In the genomic region with DNA sequence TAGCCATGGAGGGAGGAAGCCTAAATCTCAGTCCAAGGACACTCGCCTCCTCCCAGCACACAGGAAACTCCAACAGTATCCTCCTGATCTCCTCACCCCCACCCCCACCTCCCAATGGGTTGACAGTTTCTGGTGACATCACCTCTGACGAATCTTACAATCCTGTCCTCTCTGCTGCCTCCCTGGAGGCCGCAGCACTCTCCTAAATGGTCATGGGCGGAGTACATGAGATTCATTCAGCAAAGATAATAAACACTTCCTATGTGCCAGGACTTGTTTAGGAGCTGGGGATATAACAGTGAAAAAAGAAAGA, we compare ENCODE assay signal across 6 cellular contexts. TPM values are rescaled to one million over a fixed set of nuclear protein-coding genes. Genes with fewer than 3 reads are reported as not detected.
DNase-seq lines count a peak whose midpoint lies in the region; ATAC-seq, FAIRE-seq and TF ChIP-seq lines count a peak whose summit lies in the region.
"Not testable (repeated sequence)": the region's sequence is repeated elsewhere in the genome, so short reads cannot be mapped to it uniquely, and the experiment has no call there.

No MANE protein-coding gene starts in this region.

- H3K27ac ChIP-seq in HEK293 (ENCODE audit: extremely low read depth, low read depth, low read length); foreskin keratinocyte; HepG2 (ENCODE audit: extremely low read length, insufficient read depth, low read length): not testable (repeated sequence)

- not testable (repeated sequence) for BruUV-seq in MCF 10A (replicated peaks; lab: Mats Ljungman, UMichigan); HepG2 (replicated peaks; lab: Mats Ljungman, UMichigan)

- peak; percentile 48 for FAIRE-seq in HepG2 (lab: Jason Lieb, UNC)

- not testable (repeated sequence) for TF ChIP-seq RAD21 in HepG2 (CRISPR knock-in tag; IDR thresholded peaks at IDR 0.05)

- CTCF ChIA-PET in HEK293 (lab: Yijun Ruan, JAX); MCF 10A (lab: Yijun Ruan, JAX); HepG2 (lab: Yijun Ruan, JAX; ENCODE audit: low intra/inter-chr PET ratio, low total read pairs): not testable (repeated sequence)

- H3K4me1 Mint-ChIP-seq in MCF 10A (ENCODE audit: insufficient read depth, unreplicated experiment) = peaks cover 15% of the 10 kb centered on the region

- H3K27me3 ChIP-seq in foreskin keratinocyte; HepG2 (ENCODE audit: control insufficient read depth in 1 of 2, insufficient read depth in 2 of 2, low read length in 2 of 2): not testable (repeated sequence)

- H3K36me3 Mint-ChIP-seq in MCF 10A (ENCODE audit: insufficient read depth, unreplicated experiment) = not testable (repeated sequence)

- TF ChIP-seq EP300 in HepG2 (IDR thresholded peaks at IDR 0.05; ENCODE audit: low read depth in 2 of 2, low read length in 2 of 2); HepG2 (CRISPR knock-in tag; IDR thresholded peaks at IDR 0.05; ENCODE audit: borderline replicate concordance): not testable (repeated sequence)

- POLR2A ChIA-PET in HEK293 (lab: Yijun Ruan, JAX); MCF 10A (lab: Yijun Ruan, JAX); HepG2 (lab: Yijun Ruan, JAX): not testable (repeated sequence)

- WGBS in HepG2 (ENCODE audit: low lambda C conversion rate) = 85% methylated on average over 4 of the region's 4 CpGs

- H2AFZ ChIP-seq in HepG2 (ENCODE audit: low read length) = not testable (repeated sequence)

- ATAC-seq in foreskin keratinocyte (peak; percentile 67), Right ventricle myocardium inferior (peak; percentile 47)
- ATAC-seq in HepG2 = not testable (repeated sequence)

- not testable (repeated sequence) for H4K20me1 ChIP-seq in HepG2 (ENCODE audit: insufficient read depth, low read length)

- H3K4me2 ChIP-seq in HepG2 (ENCODE audit: low read depth, low read length) = not testable (repeated sequence)

- H3K4me1 ChIP-seq in HEK293 (ENCODE audit: control insufficient read depth, insufficient read depth, low read length); foreskin keratinocyte; HepG2 (ENCODE audit: insufficient read depth, low read length): not testable (repeated sequence)

- TF ChIP-seq CTCF in HEK293 (tag by site-specific recombination; IDR thresholded peaks at IDR 0.05); MCF 10A (IDR thresholded peaks at IDR 0.05; ENCODE audit: unreplicated experiment); foreskin keratinocyte (conservative IDR thresholded peaks at IDR 0.05); HepG2 (CRISPR knock-in tag; IDR thresholded peaks at IDR 0.05): not testable (repeated sequence)

- H3K36me3 ChIP-seq in HEK293 (ENCODE audit: control insufficient read depth in 2 of 2, insufficient read depth in 1 of 2, low read length in 2 of 2); HepG2 (replicated peaks in 1 of 2; ENCODE audit: control insufficient read depth in 1 of 2, insufficient read depth in 2 of 2, low read length in 2 of 2): not testable (repeated sequence)

- H3K9me3 ChIP-seq in HEK293 (ENCODE audit: control insufficient read depth, insufficient read depth, low read depth, low read length); HepG2 (ENCODE audit: low read length): not testable (repeated sequence)

- not testable (repeated sequence) for H3K79me2 ChIP-seq in HepG2 (ENCODE audit: insufficient read depth, low read length)

- not testable (repeated sequence) for H3K27ac Mint-ChIP-seq in MCF 10A (ENCODE audit: low read depth, unreplicated experiment)

- not testable (repeated sequence) for H3K4me3 ChIP-seq in HEK293 (ENCODE audit: low read depth, low read length); HepG2 (replicated peaks in 1 of 3; ENCODE audit: insufficient read depth in 1 of 3, low read depth in 2 of 3, low read length in 3 of 3)

- not testable (repeated sequence) for H3K4me3 Mint-ChIP-seq in MCF 10A (ENCODE audit: unreplicated experiment)

- H3K27me3 Mint-ChIP-seq in MCF 10A (ENCODE audit: insufficient read depth, unreplicated experiment) = not testable (repeated sequence)

- not testable (repeated sequence) for TF ChIP-seq POLR2A in HepG2 (IDR thresholded peaks at IDR 0.05; ENCODE audit: insufficient read depth in 1 of 2, low read depth in 2 of 2, low read length in 2 of 2)

- not testable (repeated sequence) for H3K9ac ChIP-seq in HepG2 (ENCODE audit: insufficient read depth, low read depth, low read length)

- intact Hi-C loops in MCF 10A (cut with micrococcal nuclease); Right ventricle myocardium inferior (cut with DNase I); HepG2 (cut with micrococcal nuclease; ENCODE audit: unreplicated experiment): not testable (repeated sequence)

- H3K9me3 Mint-ChIP-seq in MCF 10A (ENCODE audit: unreplicated experiment) = not testable (repeated sequence)

- in situ Hi-C loops in HepG2 (cut with HindIII; ENCODE audit: extremely low pct_ligation_motif_present, low pct_unique_long_range_greater_than_20kb) = not testable (repeated sequence)

- DNase-seq in M059J (ENCODE audit: low read depth) (peak; percentile 30), MCF 10A (ENCODE audit: unreplicated experiment) (peak; percentile 62), foreskin keratinocyte (peak in 1 of 2 donors; percentile 20)
- not testable (repeated sequence) for DNase-seq in Right ventricle myocardium inferior (ENCODE audit: missing footprints); HepG2 (ENCODE audit: low spot score)

TF ChIP-seq in HEK293, 187 proteins besides CTCF, POLR2A, EP300 and RAD21:
- TF ChIP-seq ZNF629 (tag by site-specific recombination; IDR thresholded peaks at IDR 0.05) = 0 out of 2 replicates have a peak, but pooled peaks have one; percentile 12
- peak; percentile 47; the same call in 1 of the 2 replicates for TF ChIP-seq KLF1 (tag by site-specific recombination; IDR thresholded peaks at IDR 0.05)
TF ChIP-seq in HEK293: peak in this region for 2; not testable (repeated sequence) for 185.

RNA-seq across cellular contexts. Expression of a gene that starts 52.8 kb away (rescaled TPM):
- total RNA-seq in M059J (2014; rRNA removed; shearing (Covaris generic)) = 2.2 and 2.4 TPM in 2 replicates
- total RNA-seq in MCF 10A (2022) = not detected in 2 replicates
- 0.10 TPM in 1 of 2 replicates, not detected in the other for total RNA-seq in foreskin keratinocyte
- 0.31 TPM in 1 of 2 replicates, not detected in the other for polyA plus RNA-seq in foreskin keratinocyte
- total RNA-seq in Right ventricle myocardium inferior = 52.2 TPM
- total RNA-seq in HepG2 (2016; rRNA removed; fragmentation: Illumina TruSeq; extraction: Trizol) = 82.8 and 198 TPM in 2 replicates
- 21.6 and 25.6 TPM in 2 replicates for total RNA-seq in HepG2 (2016; cell fraction: cytosol; rRNA removed; fragmentation: Illumina TruSeq; extraction: Trizol; ENCODE audit: low read depth)
- 82.8 and 198 TPM in 2 replicates for total RNA-seq in HepG2 (2016; cell fraction: insoluble cytoplasmic fraction; rRNA removed; fragmentation: Illumina TruSeq; extraction: Trizol)
- 30.5 and 36.0 TPM in 2 replicates for total RNA-seq in HepG2 (2016; cell fraction: membrane; rRNA removed; fragmentation: Illumina TruSeq; extraction: Trizol)
- 161 and 194 TPM in 2 replicates for total RNA-seq in HepG2 (2016; cell fraction: nucleus; rRNA removed; fragmentation: Illumina TruSeq; extraction: Trizol)
- 136 and 243 TPM in 2 replicates for polyA plus RNA-seq in HepG2 (2011; rRNA removed)
- 113 and 203 TPM in 2 replicates for polyA plus RNA-seq in HepG2 (2011; cell fraction: cytosol; rRNA removed)
- 105 and 175 TPM in 2 replicates for polyA plus RNA-seq in HepG2 (2011; cell fraction: nucleus; rRNA removed)
- 295 and 362 TPM in 2 replicates for polyA plus RNA-seq in HepG2 (2012)
- 37.4 and 40.2 TPM in 2 replicates for polyA plus RNA-seq in HepG2 (2016; cell fraction: cytosol; fragmentation: Illumina TruSeq; extraction: Trizol; ENCODE audit: low read depth)
- polyA plus RNA-seq in HepG2 (2016; cell fraction: insoluble cytoplasmic fraction; fragmentation: Illumina TruSeq; extraction: Trizol; ENCODE audit: low read depth) = 108 and 118 TPM in 2 replicates
- polyA plus RNA-seq in HepG2 (2016; cell fraction: membrane; fragmentation: Illumina TruSeq; extraction: Trizol; ENCODE audit: low read depth) = 40.5 and 44.8 TPM in 2 replicates
- 349 and 393 TPM in 2 replicates for polyA plus RNA-seq in HepG2 (2016; cell fraction: nucleus; fragmentation: Illumina TruSeq; extraction: Trizol; ENCODE audit: insufficient read depth, low read depth)
- 16.1 and 76.9 TPM in 2 replicates for polyA minus RNA-seq in HepG2 (2011; rRNA and poly(A)+ RNA removed; ENCODE audit: low replicate concordance)
- 35.3 and 69.1 TPM in 2 replicates for polyA minus RNA-seq in HepG2 (2011; cell fraction: cytosol; rRNA and poly(A)+ RNA removed)
- polyA minus RNA-seq in HepG2 (2011; cell fraction: nucleus; rRNA and poly(A)+ RNA removed) = 31.8 and 60.5 TPM in 2 replicates
